ENCODE assay signal across 10 cellular contexts in genomic region chr11:64874841-64875240, GRCh38.
DNase-seq lines count a peak whose midpoint lies in the region; ATAC-seq lines count a peak whose summit lies in the region.
"Had no signal": no experiment of that assay in that cellular context is flagged by ENCODE, and none has a peak within 500 bp of the region (broad histone marks: within the 10 kb centered on the region; RNA-seq: fewer than 3 reads in every experiment).

No MANE protein-coding gene starts in this region.

- no peaks in the 10 kb centered on the region for H3K27me3 Mint-ChIP-seq in activated naive CD8-positive, alpha-beta T cell treated with anti-CD3 and anti-CD28 coated beads, Interleukin-2, amount 50 U/mL, for 24 hours
- H3K27me3 Mint-ChIP-seq in memory B cell = no peaks in the 10 kb centered on the region

- ATAC-seq in activated naive CD8-positive, alpha-beta T cell treated with anti-CD3 and anti-CD28 coated beads, Interleukin-2, amount 50 U/mL, for 24 hours = no peak
- no peak for ATAC-seq in memory B cell (ENCODE audit: low read depth)
- ATAC-seq in GM18867 (IDR thresholded peaks at IDR 0.05; ENCODE audit: unreplicated experiment) = no peak

- peaks cover 80% of the 10 kb centered on the region for H3K4me1 Mint-ChIP-seq in activated naive CD8-positive, alpha-beta T cell treated with anti-CD3 and anti-CD28 coated beads, Interleukin-2, amount 50 U/mL, for 24 hours
- peaks cover 63% of the 10 kb centered on the region for H3K4me1 Mint-ChIP-seq in memory B cell

- peak; percentile 59 for DNase-seq in activated CD8-positive, alpha-beta memory T cell treated with anti-CD3 and anti-CD28 coated beads for 24 hours
- no peak for DNase-seq in activated CD8-positive, alpha-beta memory T cell treated with anti-CD3 and anti-CD28 coated beads, Interleukin-2, amount 50 U/mL, for 4 hours
- DNase-seq in activated naive CD8-positive, alpha-beta T cell treated with anti-CD3 and anti-CD28 coated beads, Interleukin-2, amount 50 U/mL, for 24 hours = no peak
- DNase-seq in memory B cell (ENCODE audit: low spot score in 2 of 2) (no peak), substantia nigra (lab: John Stamatoyannopoulos, UW) (peak in 27 of 49 donors; percentile 28 to 78 (median 52)), NCI-H446 (lab: John Stamatoyannopoulos, UW) (no peak), SIG-M5 treated with dmso at 0.1 percent for 504 hours (lab: John Stamatoyannopoulos, UW; ENCODE audit: unreplicated experiment) (no peak)
- DNase-seq: foreskin fibroblast, OCI-M1 had no signal

- H3K27ac Mint-ChIP-seq in activated naive CD8-positive, alpha-beta T cell treated with anti-CD3 and anti-CD28 coated beads, Interleukin-2, amount 50 U/mL, for 24 hours = no peak overlapping the region
- H3K27ac Mint-ChIP-seq in memory B cell = peak overlapping the region; percentile 91

- H3K9me3 Mint-ChIP-seq in activated naive CD8-positive, alpha-beta T cell treated with anti-CD3 and anti-CD28 coated beads, Interleukin-2, amount 50 U/mL, for 24 hours = no peaks in the 10 kb centered on the region
- no peaks in the 10 kb centered on the region for H3K9me3 Mint-ChIP-seq in memory B cell

- H3K27ac ChIP-seq in substantia nigra (ENCODE audit: low read depth, low read length, poor library complexity, severe bottlenecking) = peak overlapping the region; percentile 94

- peak overlapping the region; percentile 98 for H3K4me3 Mint-ChIP-seq in activated naive CD8-positive, alpha-beta T cell treated with anti-CD3 and anti-CD28 coated beads, Interleukin-2, amount 50 U/mL, for 24 hours
- H3K4me3 Mint-ChIP-seq in memory B cell = peak overlapping the region; percentile 96

- peaks cover 48% of the 10 kb centered on the region for H3K36me3 Mint-ChIP-seq in activated naive CD8-positive, alpha-beta T cell treated with anti-CD3 and anti-CD28 coated beads, Interleukin-2, amount 50 U/mL, for 24 hours (ENCODE audit: low read depth)
- peaks cover 20% of the 10 kb centered on the region for H3K36me3 Mint-ChIP-seq in memory B cell

Comparison
In these comparisons a context has a peak if more than half of its experiments do, and no peak if none do; other contexts are left out.
1. DNase-seq: peak in activated CD8-positive, alpha-beta memory T cell treated with anti-CD3 and anti-CD28 coated beads for 24 hours (single experiment) and substantia nigra (27 of 49); none in activated CD8-positive, alpha-beta memory T cell treated with anti-CD3 and anti-CD28 coated beads, Interleukin-2, amount 50 U/mL, for 4 hours (single experiment), activated naive CD8-positive, alpha-beta T cell treated with anti-CD3 and anti-CD28 coated beads, Interleukin-2, amount 50 U/mL, for 24 hours (single experiment), memory B cell (0 of 2), NCI-H446 (0 of 2) and SIG-M5 treated with dmso at 0.1 percent for 504 hours (single experiment).